Comparison of ENCODE assay signal across 1 cellular context in the genomic region with DNA sequence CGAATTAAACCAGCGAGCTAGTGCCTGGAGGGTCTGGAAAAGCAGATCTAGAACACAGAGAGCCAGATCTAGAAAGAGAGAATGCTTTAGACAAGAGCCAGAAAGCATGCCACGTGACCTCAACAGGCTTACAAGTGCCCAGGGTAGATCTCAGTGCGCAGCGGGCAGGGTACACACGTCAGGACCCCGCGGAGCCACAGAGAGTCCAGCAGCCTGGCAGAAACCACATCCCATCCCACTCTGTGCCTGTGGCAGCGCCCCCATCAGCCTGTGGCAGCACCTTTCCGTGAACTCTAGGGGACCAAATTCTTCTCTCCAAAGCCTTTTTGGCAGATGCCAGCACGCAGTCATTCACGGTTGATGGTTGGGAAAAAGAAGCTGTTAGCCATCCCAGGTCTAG.
TF ChIP-seq lines count a peak whose summit lies in the region.

No MANE protein-coding gene starts in this region.

TF ChIP-seq in HEK293, 187 proteins besides CTCF, POLR2A, EP300 and RAD21:
- TF ChIP-seq ZNF660 (tag by site-specific recombination; IDR thresholded peaks at IDR 0.05) (no peak), GLI2 (tag by site-specific recombination; IDR thresholded peaks at IDR 0.05; ENCODE audit: borderline replicate concordance, low read depth) (no peak), ZNF610 (tag by site-specific recombination; IDR thresholded peaks at IDR 0.05; ENCODE audit: borderline replicate concordance) (no peak), ZNF426 (tag by site-specific recombination; IDR thresholded peaks at IDR 0.05) (no peak), TCF7L2 (IDR thresholded peaks at IDR 0.05; ENCODE audit: borderline replicate concordance, low read depth, low read length) (no peak), ZNF433 (tag by site-specific recombination; IDR thresholded peaks at IDR 0.05; ENCODE audit: low read depth) (no peak), ZNF776 (tag by site-specific recombination; IDR thresholded peaks at IDR 0.05; ENCODE audit: borderline replicate concordance) (no peak), SCRT2 (tag by site-specific recombination; IDR thresholded peaks at IDR 0.05) (no peak), ZNF624 (tag by site-specific recombination; IDR thresholded peaks at IDR 0.05) (no peak)
TF ChIP-seq in HEK293: peak in this region for 0.
